ENCODE assay signal across 8 cellular contexts in genomic region chr7:130700760-130701159, GRCh38. TPM values are rescaled to one million over a fixed set of nuclear protein-coding genes. Genes with fewer than 3 reads are reported as not detected.
"Had no signal": no experiment of that assay in that cellular context is flagged by ENCODE, and none has a peak within 500 bp of the region (broad histone marks: within the 10 kb centered on the region; RNA-seq: fewer than 3 reads in every experiment).

No MANE protein-coding gene starts in this region.

- H2AFZ ChIP-seq: GM23338 had no signal

- ATAC-seq: GM23338 had no signal

- H3K4me2 ChIP-seq: GM23338, KMS-11 had no signal

- H3K4me1 Mint-ChIP-seq: GM23338, H9 had no signal

- H3K27ac ChIP-seq: KMS-11 had no signal

- H3K4me3 Mint-ChIP-seq: GM23338, H9 had no signal

- H3K27ac Mint-ChIP-seq: GM23338, H9 had no signal

- DNase-seq: H9, HCEC 1CT, KBM-7 had no signal

- FAIRE-seq: H1, HTR-8/SVneo had no signal

- H3K4me3 ChIP-seq: GM23338 had no signal

- H3K9ac ChIP-seq: KMS-11 had no signal

RNA-seq across cellular contexts. Expression of gene TSGA13, which starts 14.4 kb away (rescaled TPM):
- total RNA-seq: GM23338, H1, H9, HT-29 had no signal
- polyA plus RNA-seq: GM23338, H1 had no signal

RNA-seq across cellular contexts. Expression of gene KLF14, which starts 33.2 kb away (rescaled TPM):
- total RNA-seq: GM23338, H1, H9, HT-29 had no signal
- polyA plus RNA-seq: GM23338 had no signal
